Comparison of ENCODE assay signal across 19 cellular contexts in genomic region chr7:31465285-31465684, GRCh38. TPM values are rescaled to one million over a fixed set of nuclear protein-coding genes. Genes with fewer than 3 reads are reported as not detected.
A peak's percentile ranks its signal among the peaks of the same experiment; 100 is the strongest.
DNase-seq lines count a peak whose midpoint lies in the region; ATAC-seq and TF ChIP-seq lines count a peak whose summit lies in the region.
"Had no signal": no experiment of that assay in that cellular context is flagged by ENCODE, and none has a peak within 500 bp of the region (broad histone marks: within the 10 kb centered on the region; RNA-seq: fewer than 3 reads in every experiment).

No MANE protein-coding gene starts in this region.

- H3K9ac ChIP-seq in iPS-18a (ENCODE audit: low read length) = no peak overlapping the region

- no peaks in the 10 kb centered on the region for H3K36me3 ChIP-seq in Caco-2 (ENCODE audit: control insufficient read depth, insufficient read depth, low read length)
- H3K36me3 ChIP-seq in iPS-18a (ENCODE audit: control insufficient read depth, low read depth, low read length) = no peaks in the 10 kb centered on the region
- no peaks in the 10 kb centered on the region for H3K36me3 ChIP-seq in upper lobe of right lung
- H3K36me3 ChIP-seq: SJCRH30 had no signal

- BruUV-seq in Caco-2 (replicated peaks; lab: Mats Ljungman, UMichigan) = TSS peak; percentile 90

- H3K36me3 Mint-ChIP-seq in Caco-2 (ENCODE audit: insufficient read depth, unreplicated experiment) = peaks cover 6% of the 10 kb centered on the region
- H3K36me3 Mint-ChIP-seq: CD14-positive monocyte had no signal

- H3K9me3 ChIP-seq in Caco-2 (no peaks in the 10 kb centered on the region), iPS-18a (ENCODE audit: control insufficient read depth, low read depth, low read length) (no peaks in the 10 kb centered on the region), upper lobe of right lung (no peaks in the 10 kb centered on the region)
- H3K9me3 ChIP-seq: SJCRH30 had no signal

- intact Hi-C loops in Caco-2 (cut with micrococcal nuclease; ENCODE audit: unreplicated experiment) = no loop called here
- intact Hi-C loops in upper lobe of right lung (cut with DNase I) = no loop called here

- H3K9me3 Mint-ChIP-seq in Caco-2 (ENCODE audit: unreplicated experiment) = peaks cover 20% of the 10 kb centered on the region
- H3K9me3 Mint-ChIP-seq: CD14-positive monocyte had no signal

- H3K27me3 Mint-ChIP-seq in Caco-2 (ENCODE audit: insufficient read depth, unreplicated experiment) = no peaks in the 10 kb centered on the region
- H3K27me3 Mint-ChIP-seq: T-helper 17 cell had no signal

- CTCF ChIA-PET in Caco-2 (lab: Charles Lee) = no interaction called here

- H3K27me3 ChIP-seq in Caco-2 (replicated peaks; ENCODE audit: control insufficient read depth, insufficient read depth, low read length) = no peaks in the 10 kb centered on the region
- H3K27me3 ChIP-seq in iPS-18a (ENCODE audit: control insufficient read depth, insufficient read depth, low read length) = peaks cover 35% of the 10 kb centered on the region
- H3K27me3 ChIP-seq in upper lobe of right lung = no peaks in the 10 kb centered on the region

- H3K4me3 Mint-ChIP-seq in Caco-2 (ENCODE audit: unreplicated experiment) = peak overlapping the region; percentile 65
- H3K4me3 Mint-ChIP-seq: CD14-positive monocyte, T-helper 17 cell had no signal

- H3K4me3 ChIP-seq in Caco-2 (ENCODE audit: low read depth, low read length) (no peak overlapping the region), iPS-18a (ENCODE audit: low read length) (no peak overlapping the region), upper lobe of right lung (no peak overlapping the region)
- H3K4me3 ChIP-seq: PC-9, SJCRH30 had no signal

- H3K27ac ChIP-seq in iPS-18a (ENCODE audit: low read length) (peak overlapping the region; percentile 11), upper lobe of right lung (no peak overlapping the region)
- H3K27ac ChIP-seq: PC-9, SJCRH30 had no signal

- TF ChIP-seq CTCF in Caco-2 (IDR thresholded peaks at IDR 0.05; ENCODE audit: insufficient read depth in 1 of 2, low read depth in 1 of 2, low read length in 1 of 2, severe bottlenecking in 1 of 2, unreplicated experiment in 1 of 2) (no peak), upper lobe of right lung (IDR thresholded peaks at IDR 0.05) (no peak)

- peaks cover 51% of the 10 kb centered on the region for H3K4me1 Mint-ChIP-seq in Caco-2 (ENCODE audit: low read depth, unreplicated experiment)
- H3K4me1 Mint-ChIP-seq: CD14-positive monocyte, T-helper 17 cell had no signal

- POLR2A ChIA-PET in Caco-2 (lab: Charles Lee) = no interaction called here

- DNase-seq in Caco-2 (no peak), MV-4-11 (lab: John Stamatoyannopoulos, UW) (peak; percentile 18), DMS 273 (lab: John Stamatoyannopoulos, UW; ENCODE audit: unreplicated experiment) (no peak), upper lobe of right lung (no peak)
- DNase-seq in effector CD4-positive, alpha-beta T cell = no peak
- no peak for DNase-seq in stimulated activated CD4-positive, alpha-beta T cell treated with anti-CD3 and anti-CD28 coated beads, Interleukin-15, amount 100 ng/mL, for 24 hours
- DNase-seq: DND-41, GDM1, NCI-H1417 treated with DMSO at 0.1 percent for 48 hours, NCI-H2171, NCI-H446 treated with DMSO at 0.1 percent for 48 hours, SJCRH30, T-helper 17 cell had no signal

- ATAC-seq in GM21367 (IDR thresholded peaks at IDR 0.05; ENCODE audit: unreplicated experiment) (peak; percentile 42), upper lobe of right lung (no peak)
- ATAC-seq: T-helper 17 cell had no signal

- peak overlapping the region; percentile 88 for H3K27ac Mint-ChIP-seq in Caco-2 (ENCODE audit: unreplicated experiment)
- H3K27ac Mint-ChIP-seq: CD14-positive monocyte, T-helper 17 cell had no signal

- H3K4me1 ChIP-seq in Caco-2 (peaks cover 34% of the 10 kb centered on the region), iPS-18a (ENCODE audit: control insufficient read depth, low read depth, low read length) (peaks cover 31% of the 10 kb centered on the region), upper lobe of right lung (no peaks in the 10 kb centered on the region)
- H3K4me1 ChIP-seq: SJCRH30 had no signal

RNA-seq across cellular contexts. Expression of gene ITPRID1, which starts 48.6 kb away (rescaled TPM):
- total RNA-seq in Caco-2 (2022) (0.09 and 0.26 TPM in 2 replicates), upper lobe of right lung (not detected)
- total RNA-seq: H4, HT1080, PC-9, SJCRH30, T-helper 17 cell had no signal
